Comparison of ENCODE assay signal across 8 cellular contexts in the genomic region with DNA sequence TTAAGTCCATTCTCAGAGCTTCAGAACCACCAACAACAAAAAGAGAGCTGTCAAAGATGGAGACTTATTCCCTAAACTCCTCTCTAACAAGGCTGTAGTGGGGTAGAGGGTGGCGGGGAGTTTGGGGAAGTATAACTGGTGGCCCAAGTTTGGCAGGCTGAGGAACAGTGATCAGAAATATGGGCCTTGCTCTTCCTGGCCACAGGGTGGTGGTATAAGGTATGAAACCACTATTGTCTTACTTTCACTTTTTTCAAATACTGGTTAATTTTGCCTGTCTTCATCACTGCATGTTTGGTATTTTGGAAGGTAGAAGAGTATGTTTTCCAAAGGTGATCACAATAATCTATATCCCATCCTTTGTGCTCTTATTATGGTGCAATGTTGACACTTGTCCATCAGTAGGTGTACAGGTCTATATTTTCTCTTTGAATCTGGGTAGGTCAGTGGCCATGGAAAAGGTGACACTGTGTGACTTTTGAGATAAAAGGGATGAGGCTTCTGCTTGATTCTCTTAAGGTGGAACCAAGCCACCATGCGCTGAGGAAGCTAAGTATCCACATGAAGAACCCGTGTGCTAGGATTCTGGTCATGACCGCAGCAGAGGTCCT. TPM values are rescaled to one million over a fixed set of nuclear protein-coding genes. Genes with fewer than 3 reads are reported as not detected.
A peak's percentile ranks its signal among the peaks of the same experiment; 100 is the strongest.
DNase-seq lines count a peak whose midpoint lies in the region; ATAC-seq and TF ChIP-seq lines count a peak whose summit lies in the region.

No MANE protein-coding gene starts in this region.

- no peaks in the 10 kb centered on the region for H3K9me3 ChIP-seq in SK-N-SH
- H3K9me3 ChIP-seq in sigmoid colon = no peaks in the 10 kb centered on the region

- H3K9ac ChIP-seq in SK-N-SH = no peak overlapping the region

- POLR2A ChIA-PET in SK-N-SH (lab: Yijun Ruan, JAX) = no interaction called here

- intact Hi-C loops in sigmoid colon (cut with DNase I) = no loop called here

- H3K27ac ChIP-seq in SK-N-SH (ENCODE audit: low read depth in 2 of 2, low read length in 1 of 2) = no peak overlapping the region
- H3K27ac ChIP-seq in sigmoid colon = no peak overlapping the region

- TF ChIP-seq EP300 in SK-N-SH (IDR thresholded peaks at IDR 0.05; ENCODE audit: borderline replicate concordance in 1 of 2, low read depth in 1 of 2, low read length in 1 of 2) (no peak), sigmoid colon (IDR thresholded peaks at IDR 0.05) (no peak)

- peak; percentile 97 for ATAC-seq in HG03097 (IDR thresholded peaks at IDR 0.05; ENCODE audit: low FRiP score, unreplicated experiment)

- H3K9me2 ChIP-seq in SK-N-SH = no peaks in the 10 kb centered on the region

- H4K20me1 ChIP-seq in SK-N-SH (ENCODE audit: insufficient read depth) = no peaks in the 10 kb centered on the region

- H3K36me3 ChIP-seq in SK-N-SH (replicated peaks in 1 of 2; ENCODE audit: control insufficient read depth in 1 of 2, insufficient read depth in 2 of 2, low read length in 1 of 2) = no peaks in the 10 kb centered on the region
- H3K36me3 ChIP-seq in sigmoid colon = no peaks in the 10 kb centered on the region

- H3K27me3 ChIP-seq in SK-N-SH (ENCODE audit: insufficient read depth) (no peaks in the 10 kb centered on the region), sigmoid colon (no peaks in the 10 kb centered on the region)

- TF ChIP-seq CTCF in SK-N-SH (IDR thresholded peaks at IDR 0.05) (peak; percentile 66), sigmoid colon (IDR thresholded peaks at IDR 0.05) (peak in 2 of 4 experiments; percentile 15 to 17)

- CTCF ChIA-PET in SK-N-SH (lab: Yijun Ruan, JAX) = interaction anchor here (0.6 to 12.4 kb wide), 8 partner anchors 26 to 405 kb away, joined by 3 to 107 read pairs (median 3); no protein-coding TSS in a partner anchor

- no peak overlapping the region for H3K4me2 ChIP-seq in SK-N-SH

- 79% methylated on average over 4 of the region's 4 CpGs for WGBS in SK-N-SH (ENCODE audit: low lambda C conversion rate)
- WGBS in sigmoid colon, 2 donors = 81 to 82% methylated on average over 4 of the region's 4 CpGs

- H3K4me1 ChIP-seq in SK-N-SH (ENCODE audit: control insufficient read depth in 1 of 2, insufficient read depth in 2 of 2, low read depth in 1 of 2, low read length in 1 of 2) (no peaks in the 10 kb centered on the region), sigmoid colon (no peaks in the 10 kb centered on the region)

- DNase-seq in ELR (ENCODE audit: low read depth) = peak; percentile 43
- peak; percentile 9 for DNase-seq in GM19240 (ENCODE audit: insufficient read length, low spot score)
- peak; percentile 30 for DNase-seq in SK-N-SH
- DNase-seq in iPS-NIHi11 (ENCODE audit: low spot score) = peak; percentile 29
- no peak for DNase-seq in sigmoid colon
- no peak for DNase-seq in NCI-H2196 (lab: John Stamatoyannopoulos, UW; ENCODE audit: unreplicated experiment)
- DNase-seq in foreskin melanocyte = no peak

- H3F3A ChIP-seq in SK-N-SH (replicated peaks; ENCODE audit: insufficient read depth) = no peaks in the 10 kb centered on the region

- H3K4me3 ChIP-seq in SK-N-SH (ENCODE audit: low read depth in 2 of 2, low read length in 1 of 2) (no peak overlapping the region; a peak in 1 of 4 replicates), sigmoid colon (no peak overlapping the region)

- no peaks in the 10 kb centered on the region for H3K79me2 ChIP-seq in SK-N-SH (ENCODE audit: insufficient read depth)

- H2AFZ ChIP-seq in SK-N-SH (ENCODE audit: low read depth) = no peak overlapping the region

- no peak for TF ChIP-seq POLR2A in sigmoid colon (IDR thresholded peaks at IDR 0.05)

- peak; percentile 72 for TF ChIP-seq RAD21 in SK-N-SH (IDR thresholded peaks at IDR 0.05; ENCODE audit: low read length)

TF ChIP-seq in SK-N-SH, 30 proteins besides CTCF, POLR2A, EP300 and RAD21:
- TF ChIP-seq SMC3 (IDR thresholded peaks at IDR 0.05; ENCODE audit: low read depth, low read length) (peak; percentile 31; the same call in 1 of the 2 replicates), REST (IDR thresholded peaks at IDR 0.05; ENCODE audit: low read depth, low read length) (no peak)
TF ChIP-seq in SK-N-SH: peak in this region for 1.

RNA-seq across cellular contexts. Expression of gene GPC5, which starts 23.2 kb away (rescaled TPM):
- polyA plus RNA-seq in SK-N-SH (2012; rRNA removed) = 0.03 and 0.26 TPM in 2 replicates
- polyA plus RNA-seq in SK-N-SH (2012; cell fraction: cytosol; rRNA removed) = 0.09 and 0.10 TPM in 2 replicates
- polyA plus RNA-seq in SK-N-SH (2012; cell fraction: nucleus; rRNA removed) = 0.15 and 0.23 TPM in 2 replicates
- 1 to 10 TPM; 1.5 to 3.9 (median 2.9) TPM for total RNA-seq in sigmoid colon
- under 1 TPM in 1 of 3 donors, not detected in 2; 0.39 TPM for polyA plus RNA-seq in sigmoid colon

RNA-seq across cellular contexts. Expression of gene MIR17HG, which starts 27.7 kb away (rescaled TPM):
- 0.51 and 1.2 TPM in 2 replicates for polyA plus RNA-seq in SK-N-SH (2012; rRNA removed)
- 0.43 and 0.71 TPM in 2 replicates for polyA plus RNA-seq in SK-N-SH (2012; cell fraction: cytosol; rRNA removed)
- polyA plus RNA-seq in SK-N-SH (2012; cell fraction: nucleus; rRNA removed) = 2.2 and 4.0 TPM in 2 replicates
- 1 to 10 TPM in 3 of 4 donors, under 1 TPM in 1; 0.83 to 5.4 (median 3.6) TPM for total RNA-seq in sigmoid colon
- 1 to 10 TPM in 1 of 3 donors, not detected in 2; 2.1 TPM for polyA plus RNA-seq in sigmoid colon

Comparison
In these comparisons a context has a peak if more than half of its experiments do, and no peak if none do; other contexts are left out.
1. DNase-seq: peak in ELR (single experiment), GM19240 (single experiment), SK-N-SH (single experiment) and iPS-NIHi11 (single experiment); none in sigmoid colon (single experiment), NCI-H2196 (single experiment) and foreskin melanocyte (single experiment).